Comparison of ENCODE assay signal across 9 cellular contexts in genomic region chr6:83867527-83868161, GRCh38. TPM values are rescaled to one million over a fixed set of nuclear protein-coding genes. Genes with fewer than 3 reads are reported as not detected.
DNase-seq lines count a peak whose midpoint lies in the region; ATAC-seq and TF ChIP-seq lines count a peak whose summit lies in the region.
"Had no signal": no experiment of that assay in that cellular context is flagged by ENCODE, and none has a peak within 500 bp of the region (broad histone marks: within the 10 kb centered on the region; RNA-seq: fewer than 3 reads in every experiment).

No MANE protein-coding gene starts in this region.

- H3K4me3 Mint-ChIP-seq in activated CD4-positive, alpha-beta memory T cell treated with anti-CD3 and anti-CD28 coated beads for 36 hours = no peak overlapping the region
- H3K4me3 Mint-ChIP-seq in activated CD4-positive, alpha-beta memory T cell treated with anti-CD3 and anti-CD28 coated beads, Interleukin-2, amount 10 ng/mL, durations not matched to agents 7 days and 5 days = no peak overlapping the region
- H3K4me3 Mint-ChIP-seq: stimulated activated naive CD8-positive, alpha-beta T cell treated with anti-CD3 and anti-CD28 coated beads, Interleukin-15, Interleukin-2, amounts not matched to agents 100 ng/mL and 50 ng/mL, for 24 hours had no signal

- no peak overlapping the region for H3K27ac Mint-ChIP-seq in activated CD4-positive, alpha-beta memory T cell treated with anti-CD3 and anti-CD28 coated beads for 36 hours
- no peak overlapping the region for H3K27ac Mint-ChIP-seq in activated CD4-positive, alpha-beta memory T cell treated with anti-CD3 and anti-CD28 coated beads, Interleukin-2, amount 10 ng/mL, durations not matched to agents 7 days and 5 days
- H3K27ac Mint-ChIP-seq: stimulated activated naive CD8-positive, alpha-beta T cell treated with anti-CD3 and anti-CD28 coated beads, Interleukin-15, Interleukin-2, amounts not matched to agents 100 ng/mL and 50 ng/mL, for 24 hours had no signal

- H3K4me3 ChIP-seq in spleen = no peak overlapping the region

- no peak for TF ChIP-seq CTCF in spleen (IDR thresholded peaks at IDR 0.05 in 8 of 11, conservative IDR thresholded peaks at IDR 0.05 in 3 of 11)

- intact Hi-C loops in activated CD4-positive, alpha-beta memory T cell treated with anti-CD3 and anti-CD28 coated beads for 36 hours (cut with micrococcal nuclease) = no loop called here
- intact Hi-C loops in spleen (cut with DNase I; ENCODE audit: low total_unique reads) = no loop called here

- POLR2A ChIA-PET in activated CD4-positive, alpha-beta memory T cell treated with anti-CD3 and anti-CD28 coated beads for 36 hours (lab: Charles Lee) = no interaction called here
- POLR2A ChIA-PET in activated CD4-positive, alpha-beta memory T cell treated with anti-CD3 and anti-CD28 coated beads, Interleukin-2, amount 10 ng/mL, durations not matched to agents 7 days and 5 days (lab: Charles Lee) = no interaction called here

- no peaks in the 10 kb centered on the region for H3K27me3 ChIP-seq in spleen (replicated peaks in 1 of 7)

- TF ChIP-seq POLR2A in spleen (IDR thresholded peaks at IDR 0.05) = no peak

- H3K27ac ChIP-seq in spleen = peak overlapping the region in 3 of 8 donors; percentile 37 to 64 (median 57)

- ATAC-seq in GM18867 (IDR thresholded peaks at IDR 0.05; ENCODE audit: unreplicated experiment) (no peak), HG03469 (IDR thresholded peaks at IDR 0.05; ENCODE audit: unreplicated experiment) (no peak)

- H3K4me1 Mint-ChIP-seq in activated CD4-positive, alpha-beta memory T cell treated with anti-CD3 and anti-CD28 coated beads for 36 hours (ENCODE audit: low read depth) = peaks cover 8% of the 10 kb centered on the region
- peaks cover 3% of the 10 kb centered on the region for H3K4me1 Mint-ChIP-seq in activated CD4-positive, alpha-beta memory T cell treated with anti-CD3 and anti-CD28 coated beads, Interleukin-2, amount 10 ng/mL, durations not matched to agents 7 days and 5 days

- H3K9me3 Mint-ChIP-seq in activated CD4-positive, alpha-beta memory T cell treated with anti-CD3 and anti-CD28 coated beads for 36 hours = peaks cover 12% of the 10 kb centered on the region
- H3K9me3 Mint-ChIP-seq in activated CD4-positive, alpha-beta memory T cell treated with anti-CD3 and anti-CD28 coated beads, Interleukin-2, amount 10 ng/mL, durations not matched to agents 7 days and 5 days = peaks cover 15% of the 10 kb centered on the region

- WGBS in spleen, 5 donors = 73 to 87% (median 82%) methylated on average over 9 of the region's 9 CpGs

- H3K36me3 ChIP-seq in spleen = peaks cover 5 to 76% (median 42%) of the 10 kb centered on the region in 6 donors

- H3K9me3 ChIP-seq in spleen = peaks cover 5 to 26% (median 20%) of the 10 kb centered on the region in 8 donors

- peak; percentile 32 for DNase-seq in activated CD4-positive, alpha-beta memory T cell treated with anti-CD3 and anti-CD28 coated beads for 36 hours
- no peak for DNase-seq in activated CD4-positive, alpha-beta memory T cell treated with anti-CD3 and anti-CD28 coated beads, Interleukin-2, amount 10 ng/mL, durations not matched to agents 7 days and 5 days
- peak; percentile 93 for DNase-seq in RKO (ENCODE audit: low spot score)
- DNase-seq in foreskin melanocyte = peak; percentile 13
- peak; percentile 85 for DNase-seq in spleen
- DNase-seq in activated CD8-positive, alpha-beta memory T cell treated with anti-CD3 and anti-CD28 coated beads, Interleukin-2, amount 50 U/mL, for 4 hours = no peak

- H3K36me3 Mint-ChIP-seq in activated CD4-positive, alpha-beta memory T cell treated with anti-CD3 and anti-CD28 coated beads for 36 hours = peaks cover 48% of the 10 kb centered on the region
- peaks cover 63% of the 10 kb centered on the region for H3K36me3 Mint-ChIP-seq in activated CD4-positive, alpha-beta memory T cell treated with anti-CD3 and anti-CD28 coated beads, Interleukin-2, amount 10 ng/mL, durations not matched to agents 7 days and 5 days (ENCODE audit: low read depth)

- CTCF ChIA-PET in activated CD4-positive, alpha-beta memory T cell treated with anti-CD3 and anti-CD28 coated beads for 36 hours (lab: Charles Lee) = interaction anchor here (1.6 kb wide), 1 partner anchor 8 kb away, joined by 6 read pairs; the partner anchor contains the start of gene CYB5R4
- CTCF ChIA-PET in activated CD4-positive, alpha-beta memory T cell treated with anti-CD3 and anti-CD28 coated beads, Interleukin-2, amount 10 ng/mL, durations not matched to agents 7 days and 5 days (lab: Charles Lee) = no interaction called here

- no peaks in the 10 kb centered on the region for H3K27me3 Mint-ChIP-seq in activated CD4-positive, alpha-beta memory T cell treated with anti-CD3 and anti-CD28 coated beads for 36 hours
- H3K27me3 Mint-ChIP-seq in activated CD4-positive, alpha-beta memory T cell treated with anti-CD3 and anti-CD28 coated beads, Interleukin-2, amount 10 ng/mL, durations not matched to agents 7 days and 5 days = no peaks in the 10 kb centered on the region
- H3K27me3 Mint-ChIP-seq: stimulated activated naive CD8-positive, alpha-beta T cell treated with anti-CD3 and anti-CD28 coated beads, Interleukin-15, Interleukin-2, amounts not matched to agents 100 ng/mL and 50 ng/mL, for 24 hours had no signal

- peaks cover 0 to 46% (median under 1%) of the 10 kb centered on the region in 6 donors for H3K4me1 ChIP-seq in spleen

RNA-seq across cellular contexts. Expression of gene CYB5R4, which starts 8.2 kb away (rescaled TPM):
- 10 to 100 TPM; 26.2 to 29.8 TPM for total RNA-seq in activated CD4-positive, alpha-beta memory T cell treated with anti-CD3 and anti-CD28 coated beads for 36 hours
- 10 to 100 TPM; 36.0 to 36.1 TPM for total RNA-seq in activated CD4-positive, alpha-beta memory T cell treated with anti-CD3 and anti-CD28 coated beads, Interleukin-2, amount 10 ng/mL, durations not matched to agents 7 days and 5 days
- total RNA-seq in spleen = 10 to 100 TPM; 15.1 to 50.7 (median 34.2) TPM
- polyA plus RNA-seq in spleen = 10 to 100 TPM in 2 of 3 donors, 1 to 10 TPM in 1; 10.0 to 17.1 (median 12.6) TPM

RNA-seq across cellular contexts. Expression of gene RIPPLY2, which starts 14.5 kb away (rescaled TPM):
- not detected for total RNA-seq in activated CD4-positive, alpha-beta memory T cell treated with anti-CD3 and anti-CD28 coated beads for 36 hours
- not detected for total RNA-seq in activated CD4-positive, alpha-beta memory T cell treated with anti-CD3 and anti-CD28 coated beads, Interleukin-2, amount 10 ng/mL, durations not matched to agents 7 days and 5 days
- not detected for total RNA-seq in spleen
- polyA plus RNA-seq in spleen = under 1 TPM in 1 of 3 donors, not detected in 2; 0.42 TPM

Comparison
In these comparisons a context has a peak if more than half of its experiments do, and no peak if none do; other contexts are left out.
1. DNase-seq: peak in activated CD4-positive, alpha-beta memory T cell treated with anti-CD3 and anti-CD28 coated beads for 36 hours (single experiment), RKO (single experiment), foreskin melanocyte (single experiment) and spleen (single experiment); none in activated CD4-positive, alpha-beta memory T cell treated with anti-CD3 and anti-CD28 coated beads, Interleukin-2, amount 10 ng/mL, durations not matched to agents 7 days and 5 days (single experiment) and activated CD8-positive, alpha-beta memory T cell treated with anti-CD3 and anti-CD28 coated beads, Interleukin-2, amount 50 U/mL, for 4 hours (single experiment).